Comparison of ENCODE assay signal across 14 cellular contexts in the genomic region with DNA sequence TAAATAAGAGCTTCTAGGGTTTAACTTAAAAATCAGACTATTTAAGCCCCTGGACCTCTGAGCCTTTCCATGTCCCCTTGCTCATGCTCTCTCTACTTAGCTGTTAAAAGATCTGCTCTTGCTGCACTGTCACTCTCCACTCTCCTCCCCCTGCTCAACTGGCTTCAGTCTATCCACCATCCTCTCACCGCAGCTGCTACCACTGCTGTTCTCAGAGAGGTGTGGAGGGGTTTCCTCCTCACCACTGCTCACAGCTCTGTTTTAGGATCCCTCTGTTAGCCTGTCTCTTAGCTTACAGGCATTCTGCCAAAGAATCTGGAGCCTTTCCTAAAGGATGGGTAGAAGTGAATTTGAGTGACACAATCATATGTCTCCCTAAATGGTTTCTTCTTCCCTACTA. TPM values are rescaled to one million over a fixed set of nuclear protein-coding genes. Genes with fewer than 3 reads are reported as not detected.
DNase-seq lines count a peak whose midpoint lies in the region; ATAC-seq, FAIRE-seq and TF ChIP-seq lines count a peak whose summit lies in the region.
"Had no signal": no experiment of that assay in that cellular context is flagged by ENCODE, and none has a peak within 500 bp of the region (broad histone marks: within the 10 kb centered on the region; RNA-seq: fewer than 3 reads in every experiment).

No MANE protein-coding gene starts in this region.

- no peaks in the 10 kb centered on the region for H3K36me3 Mint-ChIP-seq in neural progenitor cell
- H3K36me3 Mint-ChIP-seq in chondrocyte (ENCODE audit: low read depth), result no peaks in the 10 kb centered on the region
- H3K36me3 Mint-ChIP-seq in naive thymus-derived CD8-positive, alpha-beta T cell, result no peaks in the 10 kb centered on the region

- no peak overlapping the region for H3K4me3 Mint-ChIP-seq in neural progenitor cell
- H3K4me3 Mint-ChIP-seq in chondrocyte (ENCODE audit: unreplicated experiment), result no peak overlapping the region
- H3K4me3 Mint-ChIP-seq in naive thymus-derived CD8-positive, alpha-beta T cell, result no peak overlapping the region
- H3K4me3 Mint-ChIP-seq: activated CD4-positive, alpha-beta T cell treated with anti-CD3 and anti-CD28 coated beads, Interleukin-2, amount 10 ng/mL, durations not matched to agents 24 days and 14 days had no signal

- H3K27me3 Mint-ChIP-seq in neural progenitor cell (ENCODE audit: insufficient read depth, low read depth) (no peaks in the 10 kb centered on the region), chondrocyte (ENCODE audit: low read depth) (no peaks in the 10 kb centered on the region)
- H3K27me3 Mint-ChIP-seq in naive thymus-derived CD8-positive, alpha-beta T cell, result peaks cover 0 to 3% (median 0%) of the 10 kb centered on the region in 5 donors
- H3K27me3 Mint-ChIP-seq: IgD-negative memory B cell had no signal

- DNase-seq in neural progenitor cell (ENCODE audit: low spot score) (no peak), chondrocyte (ENCODE audit: low spot score) (no peak), small intestine (no peak)
- no peak for DNase-seq in naive thymus-derived CD8-positive, alpha-beta T cell
- DNase-seq: activated CD4-positive, alpha-beta T cell treated with anti-CD3 and anti-CD28 coated beads, Interleukin-2, amount 10 ng/mL, durations not matched to agents 24 days and 14 days; hypothalamus; NCI-H2029; stimulated activated CD4-positive, alpha-beta T cell treated with anti-CD3 and anti-CD28 coated beads, Interleukin-4, amount 100 ng/mL, for 4 hours had no signal

- H4K20me1 ChIP-seq in neural progenitor cell (ENCODE audit: low read depth), result no peaks in the 10 kb centered on the region

- no peak overlapping the region for H2AFZ ChIP-seq in neural progenitor cell (replicated peaks)

- H3K4me2 ChIP-seq in neural progenitor cell, result no peak overlapping the region

- H3K4me1 ChIP-seq in neural progenitor cell (no peaks in the 10 kb centered on the region), small intestine (ENCODE audit: control insufficient read depth in 2 of 2, insufficient read depth in 1 of 2, low read depth in 1 of 2, low read length in 1 of 2) (peaks cover 0 to 3% of the 10 kb centered on the region in 2 donors)

- H3K36me3 ChIP-seq in neural progenitor cell, result no peaks in the 10 kb centered on the region
- H3K36me3 ChIP-seq in small intestine (ENCODE audit: control insufficient read depth in 2 of 2, insufficient read depth in 2 of 2, low read length in 2 of 2), result no peaks in the 10 kb centered on the region

- WGBS in small intestine, 3 donors, result 85 to 92% (median 86%) methylated on average over 1 of the region's 1 CpG

- TF ChIP-seq CTCF in neural progenitor cell (IDR thresholded peaks at IDR 0.05) (no peak), chondrocyte (IDR thresholded peaks at IDR 0.05) (no peak)

- H3K9me3 Mint-ChIP-seq in neural progenitor cell (peaks cover 2% of the 10 kb centered on the region), chondrocyte (ENCODE audit: low read depth) (peaks cover 7% of the 10 kb centered on the region)
- peaks cover 0 to 7% (median 0%) of the 10 kb centered on the region in 9 donors for H3K9me3 Mint-ChIP-seq in naive thymus-derived CD8-positive, alpha-beta T cell

- H3K79me2 ChIP-seq in neural progenitor cell (ENCODE audit: low read depth), result no peaks in the 10 kb centered on the region

- FAIRE-seq in small intestine (lab: Jason Lieb, UNC), result no peak

- H3K9me3 ChIP-seq in neural progenitor cell (ENCODE audit: low read depth), result peaks cover 4% of the 10 kb centered on the region
- no peaks in the 10 kb centered on the region for H3K9me3 ChIP-seq in small intestine (ENCODE audit: control insufficient read depth, low read depth)

- H3K4me1 Mint-ChIP-seq in neural progenitor cell (no peaks in the 10 kb centered on the region), chondrocyte (ENCODE audit: low read depth) (peaks cover 23% of the 10 kb centered on the region)
- peaks cover 8 to 24% (median 12%) of the 10 kb centered on the region in 4 donors for H3K4me1 Mint-ChIP-seq in naive thymus-derived CD8-positive, alpha-beta T cell

- H3K4me3 ChIP-seq in neural progenitor cell (no peak overlapping the region), small intestine (ENCODE audit: low read depth in 1 of 2, low read length in 2 of 2) (no peak overlapping the region)
- H3K4me3 ChIP-seq: lung had no signal

- H3F3A ChIP-seq in neural progenitor cell (ENCODE audit: low read depth), result no peaks in the 10 kb centered on the region

- POLR2A ChIA-PET in naive thymus-derived CD8-positive, alpha-beta T cell (lab: Charles Lee), result interaction anchor here (0.6 to 1.8 kb wide), 2 partner anchors 43 to 46 kb away, joined by 3 to 4 read pairs; partner anchors contain the start of gene ATP2B1

- no peaks in the 10 kb centered on the region for H3K27me3 ChIP-seq in neural progenitor cell
- no peaks in the 10 kb centered on the region for H3K27me3 ChIP-seq in small intestine (ENCODE audit: control insufficient read depth in 2 of 2, insufficient read depth in 2 of 2, low read length in 2 of 2)

- no peak overlapping the region for H3K9ac ChIP-seq in neural progenitor cell

- H3K27ac Mint-ChIP-seq in neural progenitor cell (peak overlapping the region; percentile 64), chondrocyte (ENCODE audit: unreplicated experiment) (no peak overlapping the region)
- peak overlapping the region in 3 of 10 donors; percentile 5 to 60 (median 15) for H3K27ac Mint-ChIP-seq in naive thymus-derived CD8-positive, alpha-beta T cell
- H3K27ac Mint-ChIP-seq: activated CD4-positive, alpha-beta T cell treated with anti-CD3 and anti-CD28 coated beads, Interleukin-2, amount 10 ng/mL, durations not matched to agents 24 days and 14 days; activated T-helper 2 cell treated with anti-CD3 and anti-CD28 coated beads, Interferon-gamma antibody, Interleukin-2, Interleukin-4, amounts not matched to agents 10 μg/mL and 5 μg/mL and 100 μg/mL, durations not matched to agents 14 hours and 24 hours and 36 hours had no signal

- no peak overlapping the region for H3K27ac ChIP-seq in neural progenitor cell
- H3K27ac ChIP-seq in small intestine (ENCODE audit: low read depth in 1 of 2, low read length in 1 of 2), result no peak overlapping the region

- ATAC-seq in GM19023 (IDR thresholded peaks at IDR 0.05; ENCODE audit: unreplicated experiment), result peak; percentile 53
- peak; percentile 41 for ATAC-seq in HG02610 (IDR thresholded peaks at IDR 0.05; ENCODE audit: unreplicated experiment)
- ATAC-seq in HG03565 (IDR thresholded peaks at IDR 0.05; ENCODE audit: unreplicated experiment), result peak; percentile 29
- no peak for ATAC-seq in naive thymus-derived CD8-positive, alpha-beta T cell

RNA-seq across cellular contexts. Expression of gene ATP2B1, which starts 43.7 kb away (rescaled TPM):
- total RNA-seq in neural progenitor cell (ENCODE audit: low replicate concordance) (97.5 and 177 TPM in 2 replicates), chondrocyte (47.4 to 55.2 TPM (median 49.7 TPM) in 3 replicates)
- 10 to 100 TPM; 52.2 to 52.5 TPM for total RNA-seq in naive thymus-derived CD8-positive, alpha-beta T cell
- 10 to 100 TPM; 16.3 to 30.9 (median 26.4) TPM for polyA plus RNA-seq in naive thymus-derived CD8-positive, alpha-beta T cell
- polyA plus RNA-seq in small intestine, result 10 to 100 TPM; 13.2 to 18.4 (median 17.3) TPM

Comparison
In these comparisons a context has a peak if more than half of its experiments do, and no peak if none do; other contexts are left out.
1. ATAC-seq: peak in GM19023 (single experiment), HG02610 (single experiment) and HG03565 (single experiment); none in naive thymus-derived CD8-positive, alpha-beta T cell (0 of 2).